30 cellular contexts compared by ENCODE assay signal in the genomic region with DNA sequence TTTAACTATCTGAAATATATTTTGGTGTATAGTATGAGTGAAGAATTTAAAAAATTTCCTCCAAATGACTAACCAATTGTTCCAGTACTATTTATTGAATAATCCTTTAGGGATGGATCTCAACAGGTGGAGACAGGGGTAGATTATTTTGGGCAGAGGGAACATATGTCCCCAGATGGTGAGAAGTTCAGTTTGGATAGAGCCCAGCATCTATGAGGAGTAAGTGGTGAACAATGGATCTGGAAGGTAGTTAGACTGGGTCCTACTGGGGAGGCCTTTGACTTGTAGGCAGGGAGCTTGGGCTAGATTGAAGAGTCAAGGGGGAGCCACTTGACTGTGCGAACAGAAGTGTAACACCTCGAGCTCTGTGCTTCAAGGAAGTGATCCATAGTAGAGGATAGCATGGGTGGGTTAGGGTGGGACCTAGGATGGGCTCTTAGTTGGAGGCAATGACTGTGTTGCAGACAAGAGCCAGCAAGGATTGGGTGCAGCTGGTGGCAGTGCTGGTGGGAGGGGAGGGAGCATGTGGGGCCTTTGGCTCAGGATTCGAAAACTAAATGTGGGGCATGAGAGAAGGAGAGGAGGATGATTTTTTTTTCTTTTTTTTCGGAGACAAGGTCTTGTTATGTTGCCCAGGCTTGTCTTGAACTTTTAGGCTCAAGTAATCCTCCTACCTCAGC. TPM values are rescaled to one million over a fixed set of nuclear protein-coding genes. Genes with fewer than 3 reads are reported as not detected.
DNase-seq lines count a peak whose midpoint lies in the region; ATAC-seq, FAIRE-seq and TF ChIP-seq lines count a peak whose summit lies in the region.
"Had no signal": no experiment of that assay in that cellular context is flagged by ENCODE, and none has a peak within 500 bp of the region (broad histone marks: within the 10 kb centered on the region; RNA-seq: fewer than 3 reads in every experiment).

No MANE protein-coding gene starts in this region.

- no peaks in the 10 kb centered on the region for H3K9me3 Mint-ChIP-seq in activated naive CD4-positive, alpha-beta T cell treated with anti-CD3 and anti-CD28 coated beads, Interleukin-2, amount 50 U/mL, for 24 hours
- no peaks in the 10 kb centered on the region for H3K9me3 Mint-ChIP-seq in type B pancreatic cell
- H3K9me3 Mint-ChIP-seq: activated T-helper 2 cell treated with anti-CD3 and anti-CD28 coated beads, Interferon-gamma antibody, Interleukin-2, Interleukin-4, amounts not matched to agents 10 μg/mL and 5 μg/mL and 100 μg/mL, durations not matched to agents 14 hours and 24 hours and 36 hours had no signal

- H3K9me3 ChIP-seq in SJCRH30 (replicated peaks) (no peaks in the 10 kb centered on the region), pancreas (no peaks in the 10 kb centered on the region)
- H3K9me3 ChIP-seq: MG63, neutrophil, right lobe of liver, SK-N-SH, thyroid gland had no signal

- TF ChIP-seq CTCF in type B pancreatic cell (conservative IDR thresholded peaks at IDR 0.05) (no peak), pancreas (IDR thresholded peaks at IDR 0.05) (no peak)

- no peak for FAIRE-seq in pancreas (lab: Jason Lieb, UNC)

- no peaks in the 10 kb centered on the region for H3K27me3 ChIP-seq in SJCRH30
- no peaks in the 10 kb centered on the region for H3K27me3 ChIP-seq in pancreas
- H3K27me3 ChIP-seq: MG63, neutrophil, right lobe of liver, thyroid gland had no signal

- H3K4me1 ChIP-seq in SJCRH30: peaks cover 79% of the 10 kb centered on the region
- H3K4me1 ChIP-seq in pancreas: peaks cover 0 to 14% (median 0%) of the 10 kb centered on the region in 3 donors

- H3K4me3 Mint-ChIP-seq in activated naive CD4-positive, alpha-beta T cell treated with anti-CD3 and anti-CD28 coated beads, Interleukin-2, amount 50 U/mL, for 24 hours: no peak overlapping the region
- no peak overlapping the region for H3K4me3 Mint-ChIP-seq in type B pancreatic cell
- H3K4me3 Mint-ChIP-seq: B cell, endodermal cell had no signal

- no peak for ATAC-seq in pancreas
- ATAC-seq: HCT116, right lobe of liver had no signal

- H3K27ac ChIP-seq in SJCRH30 (peak overlapping the region; percentile 98), pancreas (no peak overlapping the region)
- H3K27ac ChIP-seq: HL-60, neutrophil, right lobe of liver, thyroid gland had no signal

- H3K4me1 Mint-ChIP-seq in activated naive CD4-positive, alpha-beta T cell treated with anti-CD3 and anti-CD28 coated beads, Interleukin-2, amount 50 U/mL, for 24 hours: peaks cover 42% of the 10 kb centered on the region
- H3K4me1 Mint-ChIP-seq in type B pancreatic cell (ENCODE audit: unreplicated experiment): peaks cover 8% of the 10 kb centered on the region

- peaks cover 5% of the 10 kb centered on the region for H3K36me3 Mint-ChIP-seq in activated naive CD4-positive, alpha-beta T cell treated with anti-CD3 and anti-CD28 coated beads, Interleukin-2, amount 50 U/mL, for 24 hours
- peaks cover 3% of the 10 kb centered on the region for H3K36me3 Mint-ChIP-seq in type B pancreatic cell

- intact Hi-C loops in pancreas (cut with DNase I): no loop called here

- 81 to 88% methylated on average over 4 of the region's 4 CpGs for WGBS in pancreas, 2 donors

- peak overlapping the region; percentile 74 for H3K27ac Mint-ChIP-seq in activated naive CD4-positive, alpha-beta T cell treated with anti-CD3 and anti-CD28 coated beads, Interleukin-2, amount 50 U/mL, for 24 hours
- H3K27ac Mint-ChIP-seq in type B pancreatic cell: peak overlapping the region; percentile 25
- H3K27ac Mint-ChIP-seq: activated T-helper 2 cell treated with anti-CD3 and anti-CD28 coated beads, Interferon-gamma antibody, Interleukin-2, Interleukin-4, amounts not matched to agents 10 μg/mL and 5 μg/mL and 100 μg/mL, durations not matched to agents 14 hours and 24 hours and 36 hours; B cell; endodermal cell; progenitor cell of endocrine pancreas had no signal

- no peaks in the 10 kb centered on the region for H3K27me3 Mint-ChIP-seq in activated naive CD4-positive, alpha-beta T cell treated with anti-CD3 and anti-CD28 coated beads, Interleukin-2, amount 50 U/mL, for 24 hours
- H3K27me3 Mint-ChIP-seq in type B pancreatic cell: peaks cover 3% of the 10 kb centered on the region
- H3K27me3 Mint-ChIP-seq: B cell had no signal

- no peak for DNase-seq in activated naive CD4-positive, alpha-beta T cell (lab: John Stamatoyannopoulos, UW)
- peak; percentile 85 to 94 for DNase-seq in SJCRH30
- peak; percentile 97 for DNase-seq in myocyte (ENCODE audit: low read depth)
- no peak for DNase-seq in type B pancreatic cell (ENCODE audit: extremely low spot score, unreplicated experiment)
- no peak for DNase-seq in pancreas
- DNase-seq in effector CD4-positive, alpha-beta T cell: no peak
- DNase-seq: ACHN; COR-L47; DMS79 treated with DMSO at 0.1 percent for 48 hours; endodermal cell; GDM1; KG1; mammary epithelial cell; MG63; NCI-H1105; NCI-H1930; NCI-H526 treated with DMSO at 0.1 percent for 48 hours; NK-92 treated with Interleukin-12 subunit alpha and Interleukin-12 subunit beta, amount 100 ng/mL, for 24 hours; right lobe of liver; SK-N-SH; stimulated activated CD8-positive, alpha-beta memory T cell treated with anti-CD3 and anti-CD28 coated beads, Interleukin-4, amount 100 ng/mL, for 48 hours; T-helper 2 cell; thyroid gland had no signal

- H3K4me3 ChIP-seq in SJCRH30 (peak overlapping the region; percentile 3; the same call in 1 of the 2 replicates), pancreas (no peak overlapping the region)
- H3K4me3 ChIP-seq: MG63, right lobe of liver, thyroid gland had no signal

- H3K36me3 ChIP-seq in SJCRH30 (peaks cover 2% of the 10 kb centered on the region), pancreas (no peaks in the 10 kb centered on the region)
- H3K36me3 ChIP-seq: neutrophil, right lobe of liver, thyroid gland had no signal

RNA-seq across cellular contexts. Expression of gene PURB, which starts 3.9 kb away (rescaled TPM):
- 37.3 and 42.7 TPM in 2 replicates for total RNA-seq in SJCRH30 (2014; rRNA removed; shearing (Covaris generic))
- 66.2 and 101 TPM in 2 replicates for total RNA-seq in myocyte
- polyA plus RNA-seq in myocyte (2012): 30.7 TPM
- total RNA-seq in type B pancreatic cell (ENCODE audit: low replicate concordance): 24.8 and 29.0 TPM in 2 replicates
- total RNA-seq in pancreas: 10 to 100 TPM in 2 of 6 donors, 1 to 10 TPM in 4; 6.6 to 14.7 (median 8.6) TPM
- polyA plus RNA-seq in pancreas: 1 to 10 TPM; 3.6 to 8.0 TPM

RNA-seq across cellular contexts. Expression of gene H2AZ2, which starts 41.3 kb away (rescaled TPM):
- total RNA-seq in SJCRH30 (2014; rRNA removed; shearing (Covaris generic)): 454 and 459 TPM in 2 replicates
- 232 and 296 TPM in 2 replicates for total RNA-seq in myocyte
- polyA plus RNA-seq in myocyte (2012): 163 TPM
- total RNA-seq in type B pancreatic cell (ENCODE audit: low replicate concordance): 116 and 239 TPM in 2 replicates
- 10 to 100 TPM; 37.8 to 83.0 (median 56.1) TPM for total RNA-seq in pancreas
- polyA plus RNA-seq in pancreas: 10 to 100 TPM; 45.1 to 56.4 TPM

Comparison
In these comparisons a context has a peak if more than half of its experiments do, and no peak if none do; other contexts are left out.
1. DNase-seq: peak in SJCRH30 (2 of 2) and myocyte (single experiment); none in activated naive CD4-positive, alpha-beta T cell (0 of 4), type B pancreatic cell (single experiment), pancreas (0 of 6) and effector CD4-positive, alpha-beta T cell (single experiment).